Comparison of ENCODE assay signal across 16 cellular contexts in genomic region chr20:50726955-50727791, GRCh38. TPM values are rescaled to one million over a fixed set of nuclear protein-coding genes. Genes with fewer than 3 reads are reported as not detected.
DNase-seq lines count a peak whose midpoint lies in the region; ATAC-seq and TF ChIP-seq lines count a peak whose summit lies in the region.
"Had no signal": no experiment of that assay in that cellular context is flagged by ENCODE, and none has a peak within 500 bp of the region (broad histone marks: within the 10 kb centered on the region; RNA-seq: fewer than 3 reads in every experiment).

No MANE protein-coding gene starts in this region.

- TF ChIP-seq CTCF in H9 (conservative IDR thresholded peaks at IDR 0.05), result no peak
- no peak for TF ChIP-seq CTCF in fibroblast of mammary gland (conservative IDR thresholded peaks at IDR 0.05; ENCODE audit: control insufficient read depth, insufficient read depth, low read depth, low read length)
- no peak for TF ChIP-seq CTCF in stomach (IDR thresholded peaks at IDR 0.05)
- TF ChIP-seq CTCF in osteocyte (IDR thresholded peaks at IDR 0.05), result no peak

- ATAC-seq in T-helper 17 cell (no peak), HG02678 (IDR thresholded peaks at IDR 0.05; ENCODE audit: unreplicated experiment) (no peak)
- ATAC-seq: activated CD8-positive, alpha-beta T cell treated with anti-CD3 and anti-CD28 coated beads for 36 hours; GM12878; right cardiac atrium had no signal

- H3K4me1 ChIP-seq in H9 (ENCODE audit: insufficient read depth, low read length), result peaks cover 2% of the 10 kb centered on the region
- H3K4me1 ChIP-seq in stomach, result peaks cover 36 to 78% (median 50%) of the 10 kb centered on the region in 4 donors

- intact Hi-C loops in stomach (cut with DNase I; ENCODE audit: low total_unique reads), result no loop called here

- DNase-seq in H9 (peak; percentile 0), RPMI8226 (peak; percentile 4), fibroblast of mammary gland (ENCODE audit: low read depth) (peak; percentile 35), stomach (no peak), T-helper 17 cell (no peak), MG63 (no peak), osteocyte (ENCODE audit: extremely low spot score, unreplicated experiment) (no peak)
- DNase-seq: activated CD8-positive, alpha-beta T cell treated with anti-CD3 and anti-CD28 coated beads for 36 hours; activated T-cell treated with anti-CD3 and anti-CD28 coated beads, Interleukin-2, amount 50 U/mL, for 48 hours; AML-193; midbrain; right cardiac atrium had no signal

- WGBS in H9 (ENCODE audit: extremely low coverage, insufficient read length, low lambda C conversion rate), result no CpG with 5 or more reads among the region's 4 CpGs
- WGBS in stomach, 5 donors, result 62 to 75% (median 70%) methylated on average over 4 of the region's 4 CpGs

- no peak overlapping the region for H2BK12ac ChIP-seq in H9 (ENCODE audit: insufficient read length, low read depth, low read length)

- H3K4me2 ChIP-seq in H9 (ENCODE audit: insufficient read depth, insufficient read length, low read length), result no peak overlapping the region
- H3K4me2 ChIP-seq: neural progenitor cell had no signal

- H3K36me3 Mint-ChIP-seq in H9 (ENCODE audit: insufficient read depth in 1 of 3, low read depth in 3 of 3) (no peaks in the 10 kb centered on the region), T-helper 17 cell (ENCODE audit: low read depth) (no peaks in the 10 kb centered on the region), osteocyte (ENCODE audit: unreplicated experiment) (no peaks in the 10 kb centered on the region)
- H3K36me3 Mint-ChIP-seq: activated naive CD8-positive, alpha-beta T cell; neural progenitor cell had no signal

- no peak overlapping the region for H2AFZ ChIP-seq in H9 (ENCODE audit: low read length)
- H2AFZ ChIP-seq: neural progenitor cell had no signal

- no peak for TF ChIP-seq POLR2A in stomach (IDR thresholded peaks at IDR 0.05)

- H3K4me3 Mint-ChIP-seq in H9, result no peak overlapping the region
- no peak overlapping the region for H3K4me3 Mint-ChIP-seq in T-helper 17 cell
- H3K4me3 Mint-ChIP-seq in osteocyte (ENCODE audit: unreplicated experiment), result no peak overlapping the region
- H3K4me3 Mint-ChIP-seq: activated CD8-positive, alpha-beta T cell treated with anti-CD3 and anti-CD28 coated beads for 36 hours; activated naive CD8-positive, alpha-beta T cell; neural progenitor cell had no signal

- H3K56ac ChIP-seq in H9 (ENCODE audit: insufficient read length, low read depth, low read length), result no peak overlapping the region

- no peaks in the 10 kb centered on the region for H3K79me1 ChIP-seq in H9 (ENCODE audit: insufficient read depth, low read depth, low read length, poor library complexity, severe bottlenecking)

- H3K4ac ChIP-seq in H9 (ENCODE audit: low read depth, low read length), result no peak overlapping the region

- H3T11ph ChIP-seq in H9 (ENCODE audit: low read length), result no peak overlapping the region

- H3K4me3 ChIP-seq in fibroblast of mammary gland (ENCODE audit: control insufficient read depth, low read depth, low read length), result no peak overlapping the region
- no peak overlapping the region for H3K4me3 ChIP-seq in stomach
- no peak overlapping the region for H3K4me3 ChIP-seq in MG63
- H3K4me3 ChIP-seq: GM12878, neural progenitor cell had no signal

- no peak overlapping the region for H2BK5ac ChIP-seq in H9 (ENCODE audit: insufficient read length, low read length)

- peaks cover 4% of the 10 kb centered on the region for H3K23me2 ChIP-seq in H9 (ENCODE audit: insufficient read length, low read depth, low read length, poor library complexity, severe bottlenecking)

- H3K4me1 Mint-ChIP-seq in H9 (peaks cover 14% of the 10 kb centered on the region in 2 experiments), T-helper 17 cell (peaks cover 3% of the 10 kb centered on the region), osteocyte (ENCODE audit: unreplicated experiment) (peaks cover 7% of the 10 kb centered on the region)

- peaks cover 1% of the 10 kb centered on the region; the same call in 1 of the 2 replicates for H3K79me2 ChIP-seq in H9 (ENCODE audit: insufficient read depth, low read length)

- H4K8ac ChIP-seq in H9 (replicated peaks; ENCODE audit: insufficient read length, low read depth, low read length), result no peak overlapping the region

- H3K23ac ChIP-seq in H9 (ENCODE audit: insufficient read length, low read depth, low read length), result no peak overlapping the region

- H3K27ac Mint-ChIP-seq in H9 (no peak overlapping the region), T-helper 17 cell (no peak overlapping the region), osteocyte (ENCODE audit: unreplicated experiment) (no peak overlapping the region)
- H3K27ac Mint-ChIP-seq: activated CD8-positive, alpha-beta T cell treated with anti-CD3 and anti-CD28 coated beads for 36 hours; activated naive CD8-positive, alpha-beta T cell; neural progenitor cell had no signal

- H3K36me3 ChIP-seq in stomach (no peaks in the 10 kb centered on the region), MG63 (no peaks in the 10 kb centered on the region)
- H3K36me3 ChIP-seq: neural progenitor cell had no signal

- no peak overlapping the region for H2BK15ac ChIP-seq in H9 (ENCODE audit: low read depth, low read length)

- no peaks in the 10 kb centered on the region; the same call in 1 of the 2 replicates for H3K27me3 Mint-ChIP-seq in H9 (ENCODE audit: low read depth)
- no peaks in the 10 kb centered on the region for H3K27me3 Mint-ChIP-seq in T-helper 17 cell
- H3K27me3 Mint-ChIP-seq in osteocyte (ENCODE audit: unreplicated experiment), result peaks cover under 1% of the 10 kb centered on the region
- H3K27me3 Mint-ChIP-seq: activated CD8-positive, alpha-beta T cell treated with anti-CD3 and anti-CD28 coated beads for 36 hours; activated naive CD8-positive, alpha-beta T cell had no signal

- H3K9me3 Mint-ChIP-seq in H9 (no peaks in the 10 kb centered on the region; a peak in 1 of 5 replicates), osteocyte (ENCODE audit: unreplicated experiment) (no peaks in the 10 kb centered on the region)
- H3K9me3 Mint-ChIP-seq: activated CD8-positive, alpha-beta T cell treated with anti-CD3 and anti-CD28 coated beads for 36 hours; neural progenitor cell had no signal

- no peak overlapping the region for H3K9ac ChIP-seq in H9 (ENCODE audit: extremely low read depth, insufficient read length, low read length)
- H3K9ac ChIP-seq: neural progenitor cell had no signal

- H3K18ac ChIP-seq in H9 (ENCODE audit: insufficient read length, low read depth, low read length), result no peak overlapping the region

- H3K9me3 ChIP-seq in H9 (ENCODE audit: control insufficient read depth, low read depth, low read length), result no peaks in the 10 kb centered on the region
- no peaks in the 10 kb centered on the region for H3K9me3 ChIP-seq in stomach
- H3K9me3 ChIP-seq in T-helper 17 cell (ENCODE audit: control insufficient read depth, low read length, poor library complexity, severe bottlenecking), result no peaks in the 10 kb centered on the region
- H3K9me3 ChIP-seq in MG63, result no peaks in the 10 kb centered on the region

- H3K27me3 ChIP-seq in H9 (ENCODE audit: insufficient read depth, low read length) (no peaks in the 10 kb centered on the region), stomach (no peaks in the 10 kb centered on the region), MG63 (no peaks in the 10 kb centered on the region)
- H3K27me3 ChIP-seq: neural progenitor cell had no signal

- H2AK5ac ChIP-seq in H9 (ENCODE audit: insufficient read length, low read length), result no peak overlapping the region

- no peaks in the 10 kb centered on the region for H4K20me1 ChIP-seq in H9 (ENCODE audit: control insufficient read depth, insufficient read depth, insufficient read length)

- TF ChIP-seq EP300 in stomach (IDR thresholded peaks at IDR 0.05), result no peak

- H2BK20ac ChIP-seq in H9 (ENCODE audit: low read depth, low read length, poor library complexity, severe bottlenecking), result no peak overlapping the region

- no peak overlapping the region for H4K5ac ChIP-seq in H9 (ENCODE audit: insufficient read length, low read depth, low read length)

- H3K14ac ChIP-seq in H9 (ENCODE audit: insufficient read depth, low read length), result no peak overlapping the region

- H4K91ac ChIP-seq in H9 (ENCODE audit: insufficient read length, low read depth, low read length), result no peak overlapping the region

- H2BK120ac ChIP-seq in H9 (ENCODE audit: low read depth, low read length, poor library complexity, severe bottlenecking), result no peak overlapping the region

- no peak overlapping the region for H3K27ac ChIP-seq in H9 (ENCODE audit: insufficient read length, low read depth, low read length)
- H3K27ac ChIP-seq in stomach, result peak overlapping the region in 4 of 5 donors; percentile 89 to 96 (median 94)
- H3K27ac ChIP-seq: neural progenitor cell had no signal

RNA-seq across cellular contexts. Expression of gene PARD6B, which starts 4.2 kb away (rescaled TPM):
- total RNA-seq in H9 (2021) (27.4 and 31.7 TPM in 2 replicates), stomach (10 to 100 TPM in 4 of 5 donors, 1 to 10 TPM in 1; 5.4 to 69.5 (median 22.6) TPM), T-helper 17 cell (1 to 10 TPM; 4.0 to 6.8 TPM), osteocyte (0.97 and 1.1 TPM in 2 replicates)
- polyA plus RNA-seq in stomach, result 1 to 10 TPM; 3.2 to 6.0 (median 3.7) TPM
- 2.0 and 2.4 TPM in 2 replicates for total RNA-seq in MG63 (2014; rRNA removed; shearing (Covaris generic); ENCODE audit: low replicate concordance)

RNA-seq across cellular contexts. Expression of gene RIPOR3, which starts 35.8 kb away (rescaled TPM):
- 0.46 and 0.48 TPM in 2 replicates for total RNA-seq in H9 (2021)
- 10 to 100 TPM in 3 of 5 donors, 1 to 10 TPM in 2; 8.1 to 61.1 (median 13.4) TPM for total RNA-seq in stomach
- 1 to 10 TPM; 4.4 to 5.9 (median 5.8) TPM for polyA plus RNA-seq in stomach
- 1 to 10 TPM in 1 of 2 donors, not detected in 1; 2.1 TPM for total RNA-seq in T-helper 17 cell
- 0.07 TPM in 1 of 2 replicates, not detected in the other for total RNA-seq in MG63 (2014; rRNA removed; shearing (Covaris generic); ENCODE audit: low replicate concordance)
- total RNA-seq in osteocyte, result 0.11 and 0.37 TPM in 2 replicates
- total RNA-seq: activated CD8-positive, alpha-beta T cell treated with anti-CD3 and anti-CD28 coated beads for 36 hours; GM12878 had no signal

Comparison
In these comparisons a context has a peak if more than half of its experiments do, and no peak if none do; other contexts are left out.
1. DNase-seq: peak in H9 (single experiment), RPMI8226 (single experiment) and fibroblast of mammary gland (single experiment); none in stomach (single experiment), T-helper 17 cell (0 of 3), MG63 (single experiment) and osteocyte (single experiment).